In the genomic region with DNA sequence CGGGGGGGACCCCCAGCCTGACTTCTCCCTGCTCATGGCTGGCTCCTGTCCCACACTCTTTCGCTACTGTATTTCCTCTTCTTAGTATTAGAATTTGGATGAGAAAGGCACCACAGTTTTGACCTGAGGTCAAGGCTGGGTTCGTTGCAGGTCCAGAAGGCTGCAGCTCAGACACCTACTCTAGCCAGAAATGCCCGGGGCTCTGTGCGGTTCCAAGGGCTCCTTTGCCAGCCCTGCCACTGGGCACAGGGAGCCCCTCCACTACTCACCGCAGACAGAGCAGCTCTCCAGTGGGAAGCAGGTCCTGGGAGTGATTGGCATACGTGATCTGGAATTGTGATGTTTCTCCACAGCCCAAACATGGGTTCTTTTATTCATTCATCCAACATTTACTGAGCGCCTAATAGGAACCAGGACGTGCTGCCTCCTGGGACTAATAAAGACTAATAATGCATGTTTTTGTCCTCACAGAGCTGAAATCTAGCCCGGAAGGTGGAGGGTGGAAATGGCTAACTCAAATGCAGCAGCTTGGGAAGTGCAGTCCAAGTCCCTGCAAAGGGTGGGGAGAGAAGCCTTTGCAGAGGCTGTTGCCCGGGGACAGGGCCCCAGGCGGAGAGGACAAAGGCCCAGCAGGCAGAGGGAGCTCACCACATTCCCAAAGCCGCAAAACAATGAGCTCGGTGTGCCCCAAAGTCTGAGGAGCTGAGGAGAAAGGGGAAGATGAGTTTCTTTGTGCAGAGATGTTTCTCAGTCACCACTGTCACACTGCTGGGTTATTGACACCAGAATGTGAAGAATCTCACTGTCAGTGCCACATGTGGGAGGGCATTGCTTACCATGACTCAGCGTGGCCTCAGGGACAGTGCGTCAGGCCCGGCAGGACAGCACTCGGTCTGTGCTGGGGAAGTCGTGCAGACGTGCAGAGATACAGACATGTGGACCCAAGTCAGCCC, we compare ENCODE assay signal across 11 cellular contexts.
DNase-seq lines count a peak whose midpoint lies in the region; ATAC-seq and TF ChIP-seq lines count a peak whose summit lies in the region.
"Had no signal": no experiment of that assay in that cellular context is flagged by ENCODE, and none has a peak within 500 bp of the region (broad histone marks: within the 10 kb centered on the region; RNA-seq: fewer than 3 reads in every experiment).

No MANE protein-coding gene starts in this region.

- H3K4me1 Mint-ChIP-seq in naive thymus-derived CD8-positive, alpha-beta T cell, result peaks cover 40 to 73% (median 68%) of the 10 kb centered on the region in 4 donors

- H3K9me3 ChIP-seq in NT2/D1 (ENCODE audit: insufficient read depth, low read length), result no peaks in the 10 kb centered on the region
- H3K9me3 ChIP-seq in thyroid gland, result no peaks in the 10 kb centered on the region

- intact Hi-C loops in thyroid gland (cut with DNase I), result no loop called here

- H3K36me3 ChIP-seq in NT2/D1 (ENCODE audit: insufficient read depth, insufficient read length, low read length), result no peaks in the 10 kb centered on the region
- no peaks in the 10 kb centered on the region for H3K36me3 ChIP-seq in thyroid gland

- peak overlapping the region in 6 of 10 donors; percentile 15 to 72 (median 32) for H3K4me3 Mint-ChIP-seq in naive thymus-derived CD8-positive, alpha-beta T cell

- TF ChIP-seq POLR2A in thyroid gland (IDR thresholded peaks at IDR 0.05), result no peak

- no peak for TF ChIP-seq CTCF in epithelial cell of esophagus (IDR thresholded peaks at IDR 0.05; ENCODE audit: insufficient read depth, low read depth, low read length, missing control alignments)
- TF ChIP-seq CTCF in GM20000 (IDR thresholded peaks at IDR 0.05; ENCODE audit: extremely low read depth, missing control alignments), result no peak
- no peak for TF ChIP-seq CTCF in thyroid gland (IDR thresholded peaks at IDR 0.05)

- H3K9ac ChIP-seq in NT2/D1 (ENCODE audit: insufficient read length, low read depth), result no peak overlapping the region
- H3K9ac ChIP-seq: parathyroid adenoma had no signal

- DNase-seq in EH (ENCODE audit: low read depth), result peak; percentile 88
- peak; percentile 63 for DNase-seq in NT2/D1 (ENCODE audit: low read depth, low spot score)
- DNase-seq in epithelial cell of esophagus (ENCODE audit: low read depth), result peak; percentile 62
- peak in 1 of 10 donors; percentile 26 for DNase-seq in naive thymus-derived CD8-positive, alpha-beta T cell
- no peak for DNase-seq in GM20000 (ENCODE audit: low spot score)
- no peak for DNase-seq in 8988T
- no peak for DNase-seq in thyroid gland
- DNase-seq: NCI-H1436 had no signal

- no peaks in the 10 kb centered on the region for H3K27me3 ChIP-seq in NT2/D1 (ENCODE audit: insufficient read depth, insufficient read length)
- H3K27me3 ChIP-seq in thyroid gland, result no peaks in the 10 kb centered on the region

- no peak overlapping the region for H3K4me3 ChIP-seq in NT2/D1 (ENCODE audit: insufficient read length, low read depth)
- H3K4me3 ChIP-seq in epithelial cell of esophagus (ENCODE audit: low read length), result no peak overlapping the region
- H3K4me3 ChIP-seq in thyroid gland (replicated peaks in 1 of 3), result no peak overlapping the region

- 86 to 87% methylated on average over 20 of the region's 20 CpGs for WGBS in thyroid gland, 2 donors

- peaks cover 0 to 9% (median 0%) of the 10 kb centered on the region in 3 donors for H3K36me3 Mint-ChIP-seq in naive thymus-derived CD8-positive, alpha-beta T cell

- ATAC-seq in naive thymus-derived CD8-positive, alpha-beta T cell, result no peak
- ATAC-seq in GM18907 (IDR thresholded peaks at IDR 0.05; ENCODE audit: unreplicated experiment), result no peak

- no peaks in the 10 kb centered on the region for H3K9me3 Mint-ChIP-seq in naive thymus-derived CD8-positive, alpha-beta T cell

- no peak overlapping the region for H3K27ac ChIP-seq in thyroid gland
- H3K27ac ChIP-seq: parathyroid adenoma, VCaP had no signal

- POLR2A ChIA-PET in naive thymus-derived CD8-positive, alpha-beta T cell (lab: Charles Lee), result interaction anchor here (1.6 kb wide), 1 partner anchor 13 kb away, joined by 4 read pairs; no protein-coding TSS in a partner anchor

- H3K27ac Mint-ChIP-seq in naive thymus-derived CD8-positive, alpha-beta T cell, result peak overlapping the region in 5 of 10 donors; percentile 2 to 60 (median 40)

- H3K4me1 ChIP-seq in NT2/D1 (ENCODE audit: insufficient read depth, insufficient read length), result peaks cover 16% of the 10 kb centered on the region
- H3K4me1 ChIP-seq in thyroid gland, result no peaks in the 10 kb centered on the region
- H3K4me1 ChIP-seq: parathyroid adenoma had no signal

- H3K27me3 Mint-ChIP-seq in naive thymus-derived CD8-positive, alpha-beta T cell, result no peaks in the 10 kb centered on the region

Comparison
In these comparisons a context has a peak if more than half of its experiments do, and no peak if none do; other contexts are left out.
1. DNase-seq: peak in EH (single experiment), NT2/D1 (single experiment) and epithelial cell of esophagus (single experiment); none in GM20000 (single experiment), 8988T (single experiment) and thyroid gland (0 of 2).